ENCODE assay signal across 9 cellular contexts in genomic region chr5:78594946-78595921, GRCh38. TPM values are rescaled to one million over a fixed set of nuclear protein-coding genes. Genes with fewer than 3 reads are reported as not detected.
A peak's percentile ranks its signal among the peaks of the same experiment; 100 is the strongest.
DNase-seq lines count a peak whose midpoint lies in the region; ATAC-seq and TF ChIP-seq lines count a peak whose summit lies in the region.
"Had no signal": no experiment of that assay in that cellular context is flagged by ENCODE, and none has a peak within 500 bp of the region (broad histone marks: within the 10 kb centered on the region; RNA-seq: fewer than 3 reads in every experiment).

No MANE protein-coding gene starts in this region.

- ATAC-seq in naive thymus-derived CD8-positive, alpha-beta T cell: no peak
- ATAC-seq in GM18867 (IDR thresholded peaks at IDR 0.05; ENCODE audit: unreplicated experiment): no peak

- no peak overlapping the region for H3K4me3 Mint-ChIP-seq in naive thymus-derived CD8-positive, alpha-beta T cell
- no peak overlapping the region for H3K4me3 Mint-ChIP-seq in activated CD4-positive, alpha-beta T cell treated with anti-CD3 and anti-CD28 coated beads, Interleukin-2, amount 10 ng/mL, durations not matched to agents 24 days and 14 days

- peak; percentile 42 for DNase-seq in HK-2 (ENCODE audit: unreplicated experiment)
- DNase-seq in astrocyte of the cerebellum (ENCODE audit: low read depth): peak; percentile 98
- peak; percentile 100 for DNase-seq in iris pigment epithelial cell (ENCODE audit: low read depth)
- DNase-seq in NCI-H82 (lab: John Stamatoyannopoulos, UW): no peak
- DNase-seq in naive thymus-derived CD8-positive, alpha-beta T cell: no peak
- DNase-seq in activated CD4-positive, alpha-beta T cell treated with anti-CD3 and anti-CD28 coated beads, Interleukin-2, amount 10 ng/mL, durations not matched to agents 24 days and 14 days: no peak
- DNase-seq: NK-92 treated with Interleukin-12 subunit alpha and Interleukin-12 subunit beta, amount 100 ng/mL, for 24 hours had no signal

- H3K9me3 Mint-ChIP-seq in naive thymus-derived CD8-positive, alpha-beta T cell: no peaks in the 10 kb centered on the region
- no peaks in the 10 kb centered on the region for H3K9me3 Mint-ChIP-seq in activated CD4-positive, alpha-beta T cell treated with anti-CD3 and anti-CD28 coated beads, Interleukin-2, amount 10 ng/mL, durations not matched to agents 24 days and 14 days

- H3K4me3 ChIP-seq in astrocyte of the cerebellum (ENCODE audit: low read depth, low read length) (no peak overlapping the region), subcutaneous abdominal adipose tissue (ENCODE audit: low read depth in 1 of 5, low read length in 5 of 5) (no peak overlapping the region)

- peak overlapping the region in 1 of 5 donors; percentile 13 for H3K9ac ChIP-seq in subcutaneous abdominal adipose tissue (ENCODE audit: low read length in 5 of 5)

- no peaks in the 10 kb centered on the region for H3K9me3 ChIP-seq in subcutaneous abdominal adipose tissue (ENCODE audit: control insufficient read depth in 5 of 5, low read length in 5 of 5)

- no peaks in the 10 kb centered on the region for H3K36me3 Mint-ChIP-seq in naive thymus-derived CD8-positive, alpha-beta T cell
- H3K36me3 Mint-ChIP-seq in activated CD4-positive, alpha-beta T cell treated with anti-CD3 and anti-CD28 coated beads, Interleukin-2, amount 10 ng/mL, durations not matched to agents 24 days and 14 days (ENCODE audit: low read depth): no peaks in the 10 kb centered on the region

- POLR2A ChIA-PET in naive thymus-derived CD8-positive, alpha-beta T cell (lab: Charles Lee): no interaction called here

- TF ChIP-seq CTCF in astrocyte of the cerebellum (IDR thresholded peaks at IDR 0.05; ENCODE audit: low read depth, low read length, missing control alignments): no peak

- peak overlapping the region; percentile 20 for H3K27ac ChIP-seq in subcutaneous abdominal adipose tissue (ENCODE audit: low read depth, low read length)

- H3K27ac Mint-ChIP-seq in naive thymus-derived CD8-positive, alpha-beta T cell: no peak overlapping the region
- H3K27ac Mint-ChIP-seq in activated CD4-positive, alpha-beta T cell treated with anti-CD3 and anti-CD28 coated beads, Interleukin-2, amount 10 ng/mL, durations not matched to agents 24 days and 14 days: no peak overlapping the region

- H3K4me1 Mint-ChIP-seq in naive thymus-derived CD8-positive, alpha-beta T cell: peaks cover 0 to 9% (median 0%) of the 10 kb centered on the region in 4 donors
- no peaks in the 10 kb centered on the region for H3K4me1 Mint-ChIP-seq in activated CD4-positive, alpha-beta T cell treated with anti-CD3 and anti-CD28 coated beads, Interleukin-2, amount 10 ng/mL, durations not matched to agents 24 days and 14 days

- peaks cover 0 to 12% (median 2%) of the 10 kb centered on the region in 5 donors for H3K27me3 Mint-ChIP-seq in naive thymus-derived CD8-positive, alpha-beta T cell
- peaks cover 6% of the 10 kb centered on the region for H3K27me3 Mint-ChIP-seq in activated CD4-positive, alpha-beta T cell treated with anti-CD3 and anti-CD28 coated beads, Interleukin-2, amount 10 ng/mL, durations not matched to agents 24 days and 14 days

- H3K27me3 ChIP-seq in subcutaneous abdominal adipose tissue (ENCODE audit: control insufficient read depth in 5 of 5, insufficient read depth in 4 of 5, low read length in 5 of 5): no peaks in the 10 kb centered on the region

- peaks cover 17 to 52% (median 36%) of the 10 kb centered on the region in 5 donors for H3K4me1 ChIP-seq in subcutaneous abdominal adipose tissue (ENCODE audit: control insufficient read depth in 5 of 5, insufficient read depth in 5 of 5, low read length in 5 of 5)

- in situ Hi-C loops in astrocyte of the cerebellum (cut with HindIII; ENCODE audit: low sequenced_read_pairs): no loop called here

- intact Hi-C loops in activated CD4-positive, alpha-beta T cell treated with anti-CD3 and anti-CD28 coated beads, Interleukin-2, amount 10 ng/mL, durations not matched to agents 24 days and 14 days (cut with micrococcal nuclease): no loop called here

- no peaks in the 10 kb centered on the region for H3K36me3 ChIP-seq in subcutaneous abdominal adipose tissue (ENCODE audit: control insufficient read depth in 5 of 5, insufficient read depth in 5 of 5, low read length in 5 of 5)

RNA-seq across cellular contexts. Expression of gene LHFPL2, which starts 53.3 kb away (rescaled TPM):
- 1 to 10 TPM; 1.4 to 1.8 TPM for total RNA-seq in naive thymus-derived CD8-positive, alpha-beta T cell
- under 1 TPM; 0.15 to 0.56 (median 0.20) TPM for polyA plus RNA-seq in naive thymus-derived CD8-positive, alpha-beta T cell
- total RNA-seq in activated CD4-positive, alpha-beta T cell treated with anti-CD3 and anti-CD28 coated beads, Interleukin-2, amount 10 ng/mL, durations not matched to agents 24 days and 14 days: 0.05 and 0.30 TPM in 2 replicates

Comparison
In these comparisons a context has a peak if more than half of its experiments do, and no peak if none do; other contexts are left out.
1. DNase-seq: peak in HK-2 (single experiment), astrocyte of the cerebellum (single experiment) and iris pigment epithelial cell (single experiment); none in NCI-H82 (single experiment), naive thymus-derived CD8-positive, alpha-beta T cell (0 of 10) and activated CD4-positive, alpha-beta T cell treated with anti-CD3 and anti-CD28 coated beads, Interleukin-2, amount 10 ng/mL, durations not matched to agents 24 days and 14 days (single experiment).